ENCODE assay signal across 9 cellular contexts in the genomic region with DNA sequence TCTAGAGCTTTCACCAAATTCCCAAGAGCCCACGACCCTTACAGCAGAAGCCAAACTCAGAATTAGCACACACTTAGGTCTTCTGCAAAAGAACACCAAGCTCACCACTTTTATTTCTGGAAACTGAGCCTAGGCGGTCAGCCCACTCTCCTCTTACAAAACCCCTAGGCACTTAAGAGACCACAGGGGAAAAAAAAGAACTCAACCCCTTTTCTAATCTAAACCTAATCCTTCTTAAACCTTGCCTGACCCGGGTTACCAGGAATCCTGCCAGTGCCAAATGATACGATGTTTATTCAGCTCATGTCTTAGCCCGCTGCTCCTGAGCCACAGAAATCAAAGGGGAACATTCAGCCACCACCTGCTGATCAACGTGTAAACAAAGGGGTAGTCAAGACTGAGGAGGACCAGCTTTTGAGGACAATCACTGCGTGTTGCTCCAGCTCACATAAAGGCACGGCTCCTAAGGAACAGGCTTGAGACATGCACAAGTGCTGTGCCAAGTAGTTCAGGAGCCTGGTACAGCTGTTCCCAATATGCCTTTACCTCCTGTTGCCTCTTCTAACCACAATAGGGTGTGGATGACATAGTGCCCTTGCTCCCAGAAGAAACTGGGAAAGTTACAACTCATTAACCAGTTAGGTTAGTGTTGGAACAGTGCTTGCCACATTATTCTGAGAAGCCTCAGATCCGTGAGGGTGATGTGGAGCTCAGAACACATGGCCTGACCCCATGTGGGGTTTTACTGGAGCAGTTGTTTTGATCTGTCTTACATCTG. TPM values are rescaled to one million over a fixed set of nuclear protein-coding genes. Genes with fewer than 3 reads are reported as not detected.
DNase-seq lines count a peak whose midpoint lies in the region; ATAC-seq and TF ChIP-seq lines count a peak whose summit lies in the region.
"Had no signal": no experiment of that assay in that cellular context is flagged by ENCODE, and none has a peak within 500 bp of the region (broad histone marks: within the 10 kb centered on the region; RNA-seq: fewer than 3 reads in every experiment).

No MANE protein-coding gene starts in this region.

- H3K9me3 ChIP-seq in colonic mucosa, result no peaks in the 10 kb centered on the region

- H3K9me3 Mint-ChIP-seq in CD14-positive monocyte, result no peaks in the 10 kb centered on the region
- H3K9me3 Mint-ChIP-seq: central memory CD8-positive, alpha-beta T cell had no signal

- no peaks in the 10 kb centered on the region for H3K27me3 ChIP-seq in colonic mucosa

- no peak overlapping the region for H3K4me3 ChIP-seq in colonic mucosa

- H3K4me1 Mint-ChIP-seq in CD14-positive monocyte, result peaks cover 60% of the 10 kb centered on the region
- H3K4me1 Mint-ChIP-seq: central memory CD8-positive, alpha-beta T cell had no signal

- H3K9ac ChIP-seq in colonic mucosa (ENCODE audit: low read depth in 2 of 2, low read length in 2 of 2), result peak overlapping the region in 1 of 2 donors; percentile 7

- H3K27me3 Mint-ChIP-seq in CD14-positive monocyte (ENCODE audit: low read depth in 3 of 3), result peaks cover 0 to 1% (median 0%) of the 10 kb centered on the region in 3 donors
- H3K27me3 Mint-ChIP-seq: central memory CD8-positive, alpha-beta T cell had no signal

- no peaks in the 10 kb centered on the region for H3K36me3 ChIP-seq in colonic mucosa

- DNase-seq in CD14-positive monocyte (ENCODE audit: low spot score) (no peak), NCI-H128 (lab: John Stamatoyannopoulos, UW; ENCODE audit: unreplicated experiment) (peak; percentile 8), colonic mucosa (peak; percentile 73), midbrain (lab: John Stamatoyannopoulos, UW) (peak; percentile 61), T-helper 2 cell (no peak), HUDEP-2 (lab: John Stamatoyannopoulos, UW; ENCODE audit: unreplicated experiment in 76 of 76) (no peak)

- peak overlapping the region; percentile 70 for H3K27ac ChIP-seq in colonic mucosa

- ATAC-seq in GM18519 (IDR thresholded peaks at IDR 0.05; ENCODE audit: low FRiP score, unreplicated experiment) (no peak), HG03039 (IDR thresholded peaks at IDR 0.05; ENCODE audit: unreplicated experiment) (no peak)

- H3K4me3 Mint-ChIP-seq in CD14-positive monocyte, result peak overlapping the region in 1 of 2 donors; percentile 7
- H3K4me3 Mint-ChIP-seq: central memory CD8-positive, alpha-beta T cell had no signal

- H3K27ac Mint-ChIP-seq in CD14-positive monocyte, result peak overlapping the region; percentile 10 to 83 (median 59)

- intact Hi-C loops in CD14-positive monocyte (cut with micrococcal nuclease), result loop anchor here in 1 of 2 donors (5.0 kb wide), 1 partner anchor 33 kb away; no protein-coding TSS in a partner anchor
- intact Hi-C loops in colonic mucosa (cut with DNase I), result no loop called here

- TF ChIP-seq CTCF in CD14-positive monocyte (IDR thresholded peaks at IDR 0.05) (no peak), colonic mucosa (IDR thresholded peaks at IDR 0.05) (no peak)

- H3K4me1 ChIP-seq in colonic mucosa, result no peaks in the 10 kb centered on the region

- H3K36me3 Mint-ChIP-seq in CD14-positive monocyte, result peaks cover 14 to 16% of the 10 kb centered on the region in 2 donors

RNA-seq across cellular contexts. Expression of a gene that starts 49.3 kb away (rescaled TPM):
- 100 to 1,000 TPM; 199 to 237 TPM for polyA plus RNA-seq in CD14-positive monocyte
- total RNA-seq in colonic mucosa, result 100 to 1,000 TPM in 1 of 2 donors, 10 to 100 TPM in 1; 86.9 to 164 TPM

Comparison
In these comparisons a context has a peak if more than half of its experiments do, and no peak if none do; other contexts are left out.
1. DNase-seq: peak in NCI-H128 (single experiment), colonic mucosa (single experiment) and midbrain (single experiment); none in CD14-positive monocyte (single experiment), T-helper 2 cell (0 of 5) and HUDEP-2 (0 of 76).